1 cellular context compared by ENCODE assay signal in genomic region chr9:35102465-35102768, GRCh38.
TF ChIP-seq lines count a peak whose summit lies in the region.

No MANE protein-coding gene starts in this region.

TF ChIP-seq in A549, 52 proteins besides CTCF, POLR2A, EP300 and RAD21 (continued from another document):
- TF ChIP-seq SMC3 (IDR thresholded peaks at IDR 0.05) (no peak), ELK1 (IDR thresholded peaks at IDR 0.05; ENCODE audit: low read depth, low read length) (no peak), HOXB5 (CRISPR knock-in tag; IDR thresholded peaks at IDR 0.05) (no peak), NPAS2 (CRISPR knock-in tag; IDR thresholded peaks at IDR 0.05; ENCODE audit: borderline replicate concordance) (no peak), RARB (CRISPR knock-in tag; IDR thresholded peaks at IDR 0.05) (no peak), NFE2L2 (conservative IDR thresholded peaks at IDR 0.05; ENCODE audit: low read length) (no peak), MYC (IDR thresholded peaks at IDR 0.05; ENCODE audit: borderline replicate concordance, low read length) (no peak), CBX2 (IDR thresholded peaks at IDR 0.05; ENCODE audit: borderline replicate concordance, low read depth) (no peak), RFX5 (IDR thresholded peaks at IDR 0.05) (no peak), FOXS1 (CRISPR knock-in tag; IDR thresholded peaks at IDR 0.05) (no peak), GATA3 (IDR thresholded peaks at IDR 0.05; ENCODE audit: borderline replicate concordance) (no peak)
